Comparison of ENCODE assay signal across 22 cellular contexts in genomic region chr5:149872351-149873040, GRCh38.
DNase-seq lines count a peak whose midpoint lies in the region; ATAC-seq and TF ChIP-seq lines count a peak whose summit lies in the region.
"Had no signal": no experiment of that assay in that cellular context is flagged by ENCODE, and none has a peak within 500 bp of the region (broad histone marks: within the 10 kb centered on the region; RNA-seq: fewer than 3 reads in every experiment).

No MANE protein-coding gene starts in this region.

- H3K27me3 ChIP-seq in cardiac muscle cell (no peaks in the 10 kb centered on the region), testis (no peaks in the 10 kb centered on the region)
- H3K27me3 ChIP-seq: BLaER1 had no signal

- H3K4me3 ChIP-seq in cardiac muscle cell (no peak overlapping the region), mesodermal cell (ENCODE audit: extremely low read depth, insufficient read depth, low read length, poor library complexity, severe bottlenecking) (no peak overlapping the region), testis (no peak overlapping the region)
- H3K4me3 ChIP-seq: BLaER1, PC-9 had no signal

- H3K27ac ChIP-seq in VCaP (peak overlapping the region; percentile 70), cardiac muscle cell (no peak overlapping the region), mesodermal cell (ENCODE audit: low read depth, low read length, severe bottlenecking) (peak overlapping the region; percentile 33), testis (peak overlapping the region in 1 of 2 donors; percentile 43)
- H3K27ac ChIP-seq: BLaER1, PC-9 had no signal

- no peaks in the 10 kb centered on the region for H3K36me3 ChIP-seq in cardiac muscle cell
- no peaks in the 10 kb centered on the region for H3K36me3 ChIP-seq in mesodermal cell (ENCODE audit: control insufficient read depth, insufficient read depth, low read length)
- H3K36me3 ChIP-seq in testis (ENCODE audit: low read depth, missing control alignments): no peaks in the 10 kb centered on the region
- H3K36me3 ChIP-seq: BLaER1 had no signal

- TF ChIP-seq CTCF in VCaP (conservative IDR thresholded peaks at IDR 0.05) (no peak), cardiac muscle cell (IDR thresholded peaks at IDR 0.05; ENCODE audit: low read depth, low read length) (no peak), testis (IDR thresholded peaks at IDR 0.05) (no peak)

- peaks cover 5% of the 10 kb centered on the region for H3K4me1 ChIP-seq in cardiac muscle cell (ENCODE audit: low read depth)
- H3K4me1 ChIP-seq in mesodermal cell (ENCODE audit: control insufficient read depth, insufficient read depth, low read length, poor library complexity, severe bottlenecking): peaks cover 7% of the 10 kb centered on the region
- H3K4me1 ChIP-seq in testis: peaks cover 12% of the 10 kb centered on the region

- DNase-seq in cardiac muscle cell (ENCODE audit: low read depth in 1 of 2, low spot score in 1 of 2): peak; percentile 24 to 33
- DNase-seq in testis: peak; percentile 52
- no peak for DNase-seq in amniotic stem cell (lab: John Stamatoyannopoulos, UW)
- no peak for DNase-seq in activated CD4-positive, CD25-positive, alpha-beta regulatory T cell (lab: John Stamatoyannopoulos, UW)
- DNase-seq: activated CD4-positive, alpha-beta T cell treated with anti-CD3 and anti-CD28 coated beads for 48 hours; activated naive CD4-positive, alpha-beta T cell treated with Interleukin-2 at 50 U/mL for 16 hours; activated T-cell treated with anti-CD3 and anti-CD28 coated beads, Interleukin-2, amount 50 U/mL, for 48 hours; Caco-2; dermis blood vessel endothelial cell; KBM-7; kidney glomerular epithelial cell; natural killer cell; NCI-H1436; NCI-H2107; PC-9; stimulated activated CD8-positive, alpha-beta memory T cell treated with anti-CD3 and anti-CD28 coated beads, Interleukin-4, amount 100 ng/mL, for 48 hours; T-helper 1 cell had no signal

- no peak for TF ChIP-seq POLR2A in testis (IDR thresholded peaks at IDR 0.05)

- no peaks in the 10 kb centered on the region for H3K9me3 ChIP-seq in cardiac muscle cell (ENCODE audit: low read depth)
- no peaks in the 10 kb centered on the region for H3K9me3 ChIP-seq in mesodermal cell (ENCODE audit: control insufficient read depth, low read length)
- no peaks in the 10 kb centered on the region for H3K9me3 ChIP-seq in testis
- H3K9me3 ChIP-seq: BLaER1, Caco-2 had no signal

- intact Hi-C loops in testis (cut with DNase I; ENCODE audit: low total_unique reads): no loop called here

- no peak for ATAC-seq in GM21528 (IDR thresholded peaks at IDR 0.05; ENCODE audit: low FRiP score, unreplicated experiment)
- ATAC-seq: natural killer cell, sciatic nerve had no signal

- 89 to 90% methylated on average over 6 to 9 of the region's 11 CpGs for WGBS in mesodermal cell (ENCODE audit: insufficient coverage in 2 of 2), 2 experiments
- WGBS in testis, 2 donors: 37% methylated on average over 11 of the region's 11 CpGs

Comparison
In these comparisons a context has a peak if more than half of its experiments do, and no peak if none do; other contexts are left out.
1. DNase-seq: peak in cardiac muscle cell (2 of 2) and testis (single experiment); none in amniotic stem cell (single experiment) and activated CD4-positive, CD25-positive, alpha-beta regulatory T cell (0 of 4).